ENCODE assay signal across 27 cellular contexts in genomic region chr9:102435427-102435826, GRCh38.
"Had no signal": no experiment of that assay in that cellular context is flagged by ENCODE, and none has a peak within 500 bp of the region (broad histone marks: within the 10 kb centered on the region; RNA-seq: fewer than 3 reads in every experiment).

No MANE protein-coding gene starts in this region.

- FAIRE-seq: urothelium cell line had no signal

- H3K9me3 ChIP-seq: stomach, suprapubic skin, testis, thoracic aorta, thyroid gland, tibial artery, tibial nerve, transverse colon, upper lobe of left lung, upper lobe of right lung, uterus, vagina had no signal

- ATAC-seq: stimulated activated effector memory CD8-positive, alpha-beta T cell treated with anti-CD3 and anti-CD28 coated beads, Interleukin-12 subunit alpha, Interleukin-12 subunit beta, amount 100 ng/mL, for 72 hours; stimulated activated memory B cell treated with anti-CD40 and anti-IgM and Interleukin-4, amounts not matched to agents 10 μg/mL and 1 μg/mL and 100 μg/mL, for 72 hours; stimulated activated naive B cell treated with anti-CD40 and anti-IgM and Interleukin-4, amounts not matched to agents 10 μg/mL and 1 μg/mL and 100 μg/mL, for 72 hours; stimulated activated naive CD8-positive, alpha-beta T cell treated with anti-CD3 and anti-CD28 coated beads, Interleukin-15, amount 100 ng/mL, for 72 hours; stimulated activated naive CD8-positive, alpha-beta T cell treated with anti-CD3 and anti-CD28 coated beads, Interleukin-15, Interleukin-2, amounts not matched to agents 100 U/mL and 50 U/mL, for 24 hours; upper lobe of right lung had no signal

- H3K27ac ChIP-seq: stomach, suprapubic skin, testis, thoracic aorta, thyroid gland, tibial artery, tibial nerve, transverse colon, upper lobe of left lung, upper lobe of right lung, uterus, vagina had no signal

- H3K27me3 ChIP-seq: stomach, suprapubic skin, testis, thyroid gland, tibial artery, tibial nerve, transverse colon, upper lobe of left lung, upper lobe of right lung, uterus, vagina had no signal

- H3K4me3 ChIP-seq: stomach, suprapubic skin, testis, thoracic aorta, thyroid gland, tibial artery, tibial nerve, transverse colon, upper lobe of left lung, upper lobe of right lung, uterus, vagina had no signal

- DNase-seq: stimulated activated CD4-positive, alpha-beta T cell treated with anti-CD3 and anti-CD28 coated beads, Interleukin-2, amount 100 ng/mL, for 48 hours; stimulated activated CD4-positive, alpha-beta T cell treated with anti-CD3 and anti-CD28 coated beads, Interleukin-4, amount 100 ng/mL, for 1 hour; stimulated activated CD4-positive, alpha-beta T cell treated with anti-CD3 and anti-CD28 coated beads, Interleukin-4, amount 100 ng/mL, for 24 hours; stimulated activated CD4-positive, alpha-beta T cell treated with anti-CD3 and anti-CD28 coated beads, Interleukin-4, amount 100 ng/mL, for 4 hours; stimulated activated CD8-positive, alpha-beta memory T cell treated with anti-CD3 and anti-CD28 coated beads, Interleukin-4, amount 100 ng/mL, for 48 hours; stimulated activated naive B cell treated with anti-CD40 and anti-IgM and Interleukin-4, amounts not matched to agents 10 μg/mL and 1 μg/mL and 100 μg/mL, for 72 hours; stimulated activated naive CD4-positive, alpha-beta T cell; stimulated activated naive CD4-positive, alpha-beta T cell treated with Interleukin-2 at 50 U/mL for 16 hours; stimulated activated naive CD8-positive, alpha-beta T cell treated with anti-CD3 and anti-CD28 coated beads, Interleukin-15, amount 100 ng/mL, for 72 hours; stimulated activated naive CD8-positive, alpha-beta T cell treated with anti-CD3 and anti-CD28 coated beads, Interleukin-15, Interleukin-2, amounts not matched to agents 100 U/mL and 50 U/mL, for 24 hours; stomach; substantia nigra; testis; thyroid gland; tibial artery; transverse colon; trophoblast cell; upper lobe of left lung; upper lobe of right lung; uterus had no signal

- H3K4me1 ChIP-seq: stomach, suprapubic skin, testis, thyroid gland, tibial artery, tibial nerve, transverse colon, upper lobe of left lung, upper lobe of right lung, uterus, vagina had no signal

- H3K36me3 ChIP-seq: stomach, suprapubic skin, thoracic aorta, thyroid gland, tibial artery, tibial nerve, transverse colon, upper lobe of left lung, upper lobe of right lung, uterus, vagina had no signal
